ENCODE assay signal across 8 cellular contexts in genomic region chr16:10180771-10181163, GRCh38. TPM values are rescaled to one million over a fixed set of nuclear protein-coding genes. Genes with fewer than 3 reads are reported as not detected.
DNase-seq lines count a peak whose midpoint lies in the region; ATAC-seq and TF ChIP-seq lines count a peak whose summit lies in the region.

No MANE protein-coding gene starts in this region.

- H3K9me3 ChIP-seq in DND-41 (ENCODE audit: insufficient read depth, low read length, severe bottlenecking): peaks cover 6% of the 10 kb centered on the region
- H3K9me3 ChIP-seq in mucosa of descending colon: no peaks in the 10 kb centered on the region

- no peaks in the 10 kb centered on the region for H3K4me1 ChIP-seq in DND-41 (ENCODE audit: insufficient read depth, low read length)
- peaks cover 4% of the 10 kb centered on the region for H3K4me1 ChIP-seq in mucosa of descending colon (ENCODE audit: low read depth)

- TF ChIP-seq CTCF in DND-41 (IDR thresholded peaks at IDR 0.05; ENCODE audit: borderline replicate concordance, extremely low read depth, low read length, poor library complexity, severe bottlenecking): no peak
- peak in 54 of 56 donors; percentile 20 to 65 (median 50) for TF ChIP-seq CTCF in dorsolateral prefrontal cortex (IDR thresholded peaks at IDR 0.05 in 54 of 56, conservative IDR thresholded peaks at IDR 0.05 in 2 of 56; ENCODE audit: low read depth in 1 of 56, partially characterized antibody in 56 of 56)
- no peak for TF ChIP-seq CTCF in mucosa of descending colon (IDR thresholded peaks at IDR 0.05)

- H2AFZ ChIP-seq in DND-41 (ENCODE audit: low read depth, low read length): no peak overlapping the region

- H3K36me3 ChIP-seq in DND-41 (ENCODE audit: insufficient read depth, low read length): no peaks in the 10 kb centered on the region
- no peaks in the 10 kb centered on the region for H3K36me3 ChIP-seq in mucosa of descending colon (ENCODE audit: low read depth)

- intact Hi-C loops in dorsolateral prefrontal cortex (cut with DNase I) (loop anchor here (2.0 to 5.0 kb wide), 8 partner anchors 54 to 1042 kb away; no protein-coding TSS in a partner anchor), mucosa of descending colon (cut with DNase I, micrococcal nuclease) (no loop called here)

- H3K9ac ChIP-seq in DND-41 (ENCODE audit: low read depth, low read length): no peak overlapping the region

- no peaks in the 10 kb centered on the region for H4K20me1 ChIP-seq in DND-41 (ENCODE audit: insufficient read depth, low read length)

- H3K4me3 ChIP-seq in DND-41 (ENCODE audit: low read depth in 1 of 2, low read length in 2 of 2) (no peak overlapping the region), dorsolateral prefrontal cortex (peak overlapping the region; percentile 37 to 81 (median 65)), mucosa of descending colon (no peak overlapping the region)

- H3K4me2 ChIP-seq in DND-41 (ENCODE audit: insufficient read depth, low read length): no peak overlapping the region

- no peaks in the 10 kb centered on the region for H3K79me2 ChIP-seq in DND-41 (ENCODE audit: insufficient read depth, low read length)

- H3K27me3 ChIP-seq in DND-41 (ENCODE audit: insufficient read depth, low read length, poor library complexity): no peaks in the 10 kb centered on the region
- H3K27me3 ChIP-seq in dorsolateral prefrontal cortex: peaks cover 0 to 45% (median 9%) of the 10 kb centered on the region in 45 donors

- DNase-seq in DND-41 (peak; percentile 7), NAMALWA (ENCODE audit: low spot score) (peak; percentile 54), dorsolateral prefrontal cortex (peak; percentile 42 to 78 (median 63)), mucosa of descending colon (peak in 2 of 3 donors; percentile 35 to 39), SIG-M5 (lab: John Stamatoyannopoulos, UW) (no peak), NK-92 (lab: John Stamatoyannopoulos, UW; ENCODE audit: unreplicated experiment) (no peak), COR-L47 (lab: John Stamatoyannopoulos, UW) (no peak)

- H3K27ac ChIP-seq in DND-41 (ENCODE audit: low read length): no peak overlapping the region
- H3K27ac ChIP-seq in dorsolateral prefrontal cortex: peak overlapping the region in 43 of 59 donors; percentile 27 to 93 (median 84)

- ATAC-seq in DND-41 (ENCODE audit: insufficient read depth, low read depth) (no peak), mucosa of descending colon (peak; percentile 20), GM21717 (IDR thresholded peaks at IDR 0.05; ENCODE audit: unreplicated experiment) (no peak)

RNA-seq across cellular contexts. Expression of gene GRIN2A, which starts 1.5 kb away (rescaled TPM):
- total RNA-seq in dorsolateral prefrontal cortex (100 to 1,000 TPM in 115 of 120 experiments, 10 to 100 TPM in 5; 52.1 to 201 (median 143) TPM), mucosa of descending colon (under 1 TPM; 0.39 to 0.57 (median 0.49) TPM)

Comparison
In these comparisons a context has a peak if more than half of its experiments do, and no peak if none do; other contexts are left out.
1. DNase-seq: peak in DND-41 (single experiment), NAMALWA (single experiment), dorsolateral prefrontal cortex (10 of 10) and mucosa of descending colon (2 of 3); none in SIG-M5 (single experiment), NK-92 (single experiment) and COR-L47 (single experiment).
2. H3K4me3 ChIP-seq: peak in dorsolateral prefrontal cortex (59 of 59); none in DND-41 (0 of 2) and mucosa of descending colon (single experiment).
3. CTCF ChIP-seq: peak in dorsolateral prefrontal cortex (54 of 56); none in DND-41 (single experiment) and mucosa of descending colon (single experiment).
4. RNA of gene GRIN2A, which starts 1.5 kb away (total RNA-seq): 52.1 to 201 TPM in dorsolateral prefrontal cortex; 0.39 to 0.57 TPM in mucosa of descending colon; every median in the first group is over 10 times any median in the second.
5. intact Hi-C loops: an anchor here in dorsolateral prefrontal cortex (2.0 to 5.0 kb wide); none called in mucosa of descending colon.